2 cellular contexts compared by ENCODE assay signal in the genomic region with DNA sequence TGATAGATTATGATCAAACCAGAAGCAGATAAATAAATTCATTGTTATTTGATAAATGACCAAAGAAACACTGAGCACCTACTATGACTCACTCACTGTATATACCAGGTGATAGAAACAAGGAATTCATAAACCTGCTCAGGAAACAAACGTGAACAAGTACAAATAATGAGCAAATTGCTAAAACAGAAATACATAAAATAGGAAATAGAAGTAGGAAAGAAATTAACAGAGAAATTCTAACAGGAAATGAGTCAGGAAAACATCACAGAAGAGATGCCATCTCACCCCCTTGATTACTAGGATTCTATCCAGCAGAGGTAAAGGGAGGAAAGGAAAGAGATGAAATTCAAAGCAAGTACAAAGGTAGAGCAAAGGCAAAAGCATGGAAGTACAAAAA.
TF ChIP-seq lines count a peak whose summit lies in the region.

No MANE protein-coding gene starts in this region.

TF ChIP-seq in SK-N-SH, 30 proteins besides CTCF, POLR2A, EP300 and RAD21 (continued from another document):
- TF ChIP-seq SIN3A (IDR thresholded peaks at IDR 0.05; ENCODE audit: borderline replicate concordance, low read depth, low read length) = no peak

TF ChIP-seq in SK-N-SH treated with all-trans-retinoic acid at 6 μM for 48 hours, 23 proteins besides CTCF, POLR2A, EP300 and RAD21 (continued from another document):
- TF ChIP-seq PATZ1 (CRISPR knock-in tag; IDR thresholded peaks at IDR 0.05; ENCODE audit: borderline replicate concordance) = no peak
- TF ChIP-seq, protein P1, sequence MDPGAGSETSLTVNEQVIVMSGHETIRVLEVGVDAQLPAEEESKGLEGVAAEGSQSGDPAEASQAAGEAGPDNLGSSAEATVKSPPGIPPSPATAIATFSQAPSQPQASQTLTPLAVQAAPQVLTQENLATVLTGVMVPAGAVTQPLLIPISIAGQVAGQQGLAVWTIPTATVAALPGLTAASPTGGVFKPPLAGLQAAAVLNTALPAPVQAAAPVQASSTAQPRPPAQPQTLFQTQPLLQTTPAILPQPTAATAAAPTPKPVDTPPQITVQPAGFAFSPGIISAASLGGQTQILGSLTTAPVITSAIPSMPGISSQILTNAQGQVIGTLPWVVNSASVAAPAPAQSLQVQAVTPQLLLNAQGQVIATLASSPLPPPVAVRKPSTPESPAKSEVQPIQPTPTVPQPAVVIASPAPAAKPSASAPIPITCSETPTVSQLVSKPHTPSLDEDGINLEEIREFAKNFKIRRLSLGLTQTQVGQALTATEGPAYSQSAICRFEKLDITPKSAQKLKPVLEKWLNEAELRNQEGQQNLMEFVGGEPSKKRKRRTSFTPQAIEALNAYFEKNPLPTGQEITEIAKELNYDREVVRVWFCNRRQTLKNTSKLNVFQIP (CRISPR knock-in tag; IDR thresholded peaks at IDR 0.05; ENCODE audit: borderline replicate concordance, low read depth) = no peak
- TF ChIP-seq TOX (CRISPR knock-in tag; IDR thresholded peaks at IDR 0.05; ENCODE audit: borderline replicate concordance) = no peak
- no peak for TF ChIP-seq TSHZ2 (CRISPR knock-in tag; IDR thresholded peaks at IDR 0.05)
